In genomic region chr2:237307495-237307894, GRCh38 we compare ENCODE assay signal across 1 cellular context.
TF ChIP-seq lines count a peak whose summit lies in the region.

No MANE protein-coding gene starts in this region.

TF ChIP-seq in GM23338, 12 proteins besides CTCF, POLR2A, EP300 and RAD21 (continued from another document):
- TF ChIP-seq ZNF462 (CRISPR knock-in tag; IDR thresholded peaks at IDR 0.05) (no peak), EZH2phosphoT487 (IDR thresholded peaks at IDR 0.05; ENCODE audit: unreplicated experiment) (no peak), ZNF114 (CRISPR knock-in tag; IDR thresholded peaks at IDR 0.05) (no peak), ZNF331 (CRISPR knock-in tag; IDR thresholded peaks at IDR 0.05; ENCODE audit: low read depth) (no peak), EZH2 (IDR thresholded peaks at IDR 0.05; ENCODE audit: low read depth, unreplicated experiment) (no peak), REST (IDR thresholded peaks at IDR 0.05; ENCODE audit: unreplicated experiment) (no peak)
